In genomic region chr6:130575971-130576370, GRCh38 we compare ENCODE assay signal across 1 cellular context.
TF ChIP-seq lines count a peak whose summit lies in the region.

No MANE protein-coding gene starts in this region.

TF ChIP-seq in GM12878, 131 proteins besides CTCF, POLR2A, EP300 and RAD21 (continued from another document):
- TF ChIP-seq ZBTB4 (CRISPR knock-in tag; IDR thresholded peaks at IDR 0.05) (no peak), POLR2AphosphoS2 (IDR thresholded peaks at IDR 0.05; ENCODE audit: low read depth, low read length) (no peak), PAX5 (IDR thresholded peaks at IDR 0.05; ENCODE audit: borderline replicate concordance, low read depth, low read length) (peak; percentile 53; the same call in 1 of the 2 replicates), IRF3 (IDR thresholded peaks at IDR 0.05) (no peak), NFXL1 (IDR thresholded peaks at IDR 0.05; ENCODE audit: borderline replicate concordance) (no peak), NR2F1 (conservative IDR thresholded peaks at IDR 0.05) (peak; percentile 96), SMAD1 (IDR thresholded peaks at IDR 0.05; ENCODE audit: low read depth, partially characterized antibody) (no peak), ETV6 (conservative IDR thresholded peaks at IDR 0.05 in 1 of 2, IDR thresholded peaks at IDR 0.05 in 1 of 2; ENCODE audit: borderline replicate concordance in 1 of 2, low read depth in 1 of 2) (peak in 1 of 2 experiments; percentile 73; a peak in 1 of 4 replicates), YY1 (IDR thresholded peaks at IDR 0.05; ENCODE audit: low read depth, low read length) (no peak), ELK1 (IDR thresholded peaks at IDR 0.05; ENCODE audit: low read depth, low read length) (no peak), CBX5 (IDR thresholded peaks at IDR 0.05; ENCODE audit: low read depth) (no peak), BCL11A (IDR thresholded peaks at IDR 0.05; ENCODE audit: low read depth, low read length) (peak; percentile 81), MEF2B (IDR thresholded peaks at IDR 0.05; ENCODE audit: partially characterized antibody, poor library complexity, severe bottlenecking) (peak; percentile 44), PAX8 (IDR thresholded peaks at IDR 0.05) (no peak), ZSCAN29 (IDR thresholded peaks at IDR 0.05) (no peak), IKZF2 (IDR thresholded peaks at IDR 0.05) (peak; percentile 95 to 96), PML (IDR thresholded peaks at IDR 0.05; ENCODE audit: low read length) (no peak), SREBF1 (IDR thresholded peaks at IDR 0.05; ENCODE audit: low read length) (no peak), ZNF592 (IDR thresholded peaks at IDR 0.05) (no peak), SMARCA5 (IDR thresholded peaks at IDR 0.05) (no peak), MLLT1 (IDR thresholded peaks at IDR 0.05) (peak; percentile 96), POU2F2 (IDR thresholded peaks at IDR 0.05; ENCODE audit: borderline replicate concordance, low read depth, low read length) (peak; percentile 34; the same call in 1 of the 3 replicates)
